In genomic region chr4:6750302-6751221, GRCh38 we compare ENCODE assay signal across 15 cellular contexts. TPM values are rescaled to one million over a fixed set of nuclear protein-coding genes. Genes with fewer than 3 reads are reported as not detected.
DNase-seq lines count a peak whose midpoint lies in the region; ATAC-seq and TF ChIP-seq lines count a peak whose summit lies in the region.
"Had no signal": no experiment of that assay in that cellular context is flagged by ENCODE, and none has a peak within 500 bp of the region (broad histone marks: within the 10 kb centered on the region; RNA-seq: fewer than 3 reads in every experiment).

No MANE protein-coding gene starts in this region.

- no peaks in the 10 kb centered on the region for H3K9me3 Mint-ChIP-seq in activated T-helper 17 cell treated with anti-CD3 and anti-CD28 coated beads, Interleukin-2, amount 50 U/mL, for 72 hours

- peak overlapping the region; percentile 69 for H3K27ac Mint-ChIP-seq in activated T-helper 17 cell treated with anti-CD3 and anti-CD28 coated beads, Interleukin-2, amount 50 U/mL, for 72 hours

- H3K9me3 ChIP-seq in breast epithelium: no peaks in the 10 kb centered on the region
- no peaks in the 10 kb centered on the region for H3K9me3 ChIP-seq in mammary epithelial cell (replicated peaks; ENCODE audit: insufficient read depth, low read length)
- no peaks in the 10 kb centered on the region for H3K9me3 ChIP-seq in liver (ENCODE audit: control insufficient read depth in 4 of 4, low read length in 3 of 4)
- H3K9me3 ChIP-seq: body of pancreas had no signal

- TF ChIP-seq CTCF in breast epithelium (IDR thresholded peaks at IDR 0.05) (no peak), mammary epithelial cell (conservative IDR thresholded peaks at IDR 0.05 in 1 of 2, IDR thresholded peaks at IDR 0.05 in 1 of 2; ENCODE audit: extremely low read depth in 1 of 2, insufficient read depth in 1 of 2, low read depth in 1 of 2, low read length in 2 of 2) (no peak), liver (IDR thresholded peaks at IDR 0.05; ENCODE audit: low read depth, low read length, missing input control) (no peak)

- intact Hi-C loops in breast epithelium (cut with DNase I; ENCODE audit: low total_unique reads) (no loop called here), mammary epithelial cell (cut with micrococcal nuclease) (no loop called here)

- peaks cover 19 to 27% of the 10 kb centered on the region in 2 donors for H3K4me1 ChIP-seq in breast epithelium
- H3K4me1 ChIP-seq in mammary epithelial cell (ENCODE audit: insufficient read depth, low read length): peaks cover 37% of the 10 kb centered on the region
- H3K4me1 ChIP-seq in liver (ENCODE audit: control insufficient read depth in 4 of 4, insufficient read depth in 4 of 4, low read length in 3 of 4): peaks cover 33 to 90% (median 80%) of the 10 kb centered on the region in 4 donors
- H3K4me1 ChIP-seq in urinary bladder (ENCODE audit: insufficient read depth): no peaks in the 10 kb centered on the region

- TF ChIP-seq RAD21 in liver (IDR thresholded peaks at IDR 0.05): no peak

- H2AFZ ChIP-seq in mammary epithelial cell (ENCODE audit: low read depth, low read length): no peak overlapping the region

- no peak overlapping the region for H3K4me2 ChIP-seq in mammary epithelial cell (ENCODE audit: insufficient read depth, low read depth, low read length)
- H3K4me2 ChIP-seq: smooth muscle cell had no signal

- H3K27ac ChIP-seq in breast epithelium: peak overlapping the region; percentile 79 to 89
- H3K27ac ChIP-seq in mammary epithelial cell (ENCODE audit: insufficient read depth, low read depth, low read length): no peak overlapping the region
- H3K27ac ChIP-seq in liver (ENCODE audit: low read depth in 1 of 2, low read length in 2 of 2): peak overlapping the region; percentile 85 to 90
- H3K27ac ChIP-seq in urinary bladder (ENCODE audit: low read depth): peak overlapping the region; percentile 30

- H3K4me3 Mint-ChIP-seq in activated T-helper 17 cell treated with anti-CD3 and anti-CD28 coated beads, Interleukin-2, amount 50 U/mL, for 72 hours: no peak overlapping the region

- H3K9ac ChIP-seq in mammary epithelial cell (ENCODE audit: insufficient read depth, low read length): no peak overlapping the region
- H3K9ac ChIP-seq in liver (ENCODE audit: low read depth in 1 of 2, low read length in 2 of 2): peak overlapping the region in 1 of 2 donors; percentile 81

- no peak for ATAC-seq in activated T-helper 17 cell treated with anti-CD3 and anti-CD28 coated beads, Interleukin-2, amount 50 U/mL, for 72 hours (replicated peaks)
- no peak for ATAC-seq in HG03520 (IDR thresholded peaks at IDR 0.05; ENCODE audit: unreplicated experiment)
- ATAC-seq: body of pancreas had no signal

- no peaks in the 10 kb centered on the region for H3K79me2 ChIP-seq in mammary epithelial cell (ENCODE audit: insufficient read depth, low read length)

- H3K36me3 ChIP-seq in breast epithelium: no peaks in the 10 kb centered on the region
- H3K36me3 ChIP-seq in mammary epithelial cell (ENCODE audit: insufficient read depth, low read length): no peaks in the 10 kb centered on the region
- H3K36me3 ChIP-seq in liver (ENCODE audit: control insufficient read depth in 4 of 4, insufficient read depth in 3 of 4, low read depth in 1 of 4, low read length in 3 of 4): no peaks in the 10 kb centered on the region
- no peaks in the 10 kb centered on the region for H3K36me3 ChIP-seq in urinary bladder (ENCODE audit: insufficient read depth)

- peaks cover 6% of the 10 kb centered on the region for H3K4me1 Mint-ChIP-seq in activated T-helper 17 cell treated with anti-CD3 and anti-CD28 coated beads, Interleukin-2, amount 50 U/mL, for 72 hours

- H4K20me1 ChIP-seq in mammary epithelial cell (ENCODE audit: insufficient read depth, low read length): no peaks in the 10 kb centered on the region

- dilution Hi-C loops in mammary epithelial cell (cut with HindIII; ENCODE audit: low sequenced_read_pairs): no loop called here

- no TSS peak for BruUV-seq in mammary epithelial cell (replicated peaks; lab: Mats Ljungman, UMichigan)

- H3K27me3 ChIP-seq in breast epithelium (no peaks in the 10 kb centered on the region), mammary epithelial cell (ENCODE audit: insufficient read depth, low read length) (no peaks in the 10 kb centered on the region), liver (ENCODE audit: control insufficient read depth in 4 of 4, insufficient read depth in 4 of 4, low read length in 3 of 4) (no peaks in the 10 kb centered on the region)
- H3K27me3 ChIP-seq: body of pancreas had no signal

- WGBS in mammary epithelial cell (ENCODE audit: low coverage, missing lambda C conversion rate): 79% methylated on average over 12 of the region's 23 CpGs
- 51% methylated on average over 23 of the region's 23 CpGs for WGBS in liver
- WGBS in urinary bladder: 84% methylated on average over 23 of the region's 23 CpGs

- peak; percentile 69 to 78 for DNase-seq in breast epithelium (ENCODE audit: low spot score in 2 of 2)
- DNase-seq in mammary epithelial cell: no peak
- no peak for DNase-seq in dermis blood vessel endothelial cell
- no peak for DNase-seq in SHP77 treated with DMSO at 0.1 percent for 48 hours (lab: John Stamatoyannopoulos, UW)
- DNase-seq: activated CD4-positive, alpha-beta T cell treated with anti-CD3 and anti-CD28 coated beads for 1 hour; body of pancreas; DND-41; NCI-H1092; NCI-H2227 treated with DMSO at 0.1 percent for 48 hours; SW 1271 had no signal

- in situ Hi-C loops in mammary epithelial cell (cut with MboI; ENCODE audit: low sequenced_read_pairs in 2 of 2): no loop called here

- H3K36me3 Mint-ChIP-seq in activated T-helper 17 cell treated with anti-CD3 and anti-CD28 coated beads, Interleukin-2, amount 50 U/mL, for 72 hours (ENCODE audit: low read depth): no peaks in the 10 kb centered on the region

- H3K4me3 ChIP-seq in breast epithelium (no peak overlapping the region), mammary epithelial cell (replicated peaks in 1 of 3; ENCODE audit: insufficient read depth in 1 of 3, low read depth in 2 of 3, low read length in 3 of 3) (no peak overlapping the region), liver (ENCODE audit: low read depth in 1 of 3, low read length in 3 of 3) (no peak overlapping the region), urinary bladder (ENCODE audit: low read depth, low read length) (no peak overlapping the region)
- H3K4me3 ChIP-seq: body of pancreas, smooth muscle cell had no signal

- CTCF ChIA-PET in mammary epithelial cell (lab: Charles Lee; ENCODE audit: low non-redundant PET): no interaction called here

- H3K27me3 Mint-ChIP-seq in activated T-helper 17 cell treated with anti-CD3 and anti-CD28 coated beads, Interleukin-2, amount 50 U/mL, for 72 hours: no peaks in the 10 kb centered on the region

- no peak for TF ChIP-seq POLR2A in breast epithelium (IDR thresholded peaks at IDR 0.05)

TF ChIP-seq in liver, 16 proteins besides CTCF, POLR2A, EP300 and RAD21:
- TF ChIP-seq EGR1 (IDR thresholded peaks at IDR 0.05; ENCODE audit: low read depth in 2 of 2) (no peak), SP1 (IDR thresholded peaks at IDR 0.05) (peak; percentile 7), HNF4A (conservative IDR thresholded peaks at IDR 0.05) (peak; percentile 54 to 65)

RNA-seq across cellular contexts. Expression of gene KIAA0232, which starts 32.0 kb away (rescaled TPM):
- total RNA-seq in breast epithelium: 10 to 100 TPM; 31.5 to 40.8 (median 31.7) TPM
- 10 to 100 TPM; 20.0 to 37.5 TPM for total RNA-seq in mammary epithelial cell
- polyA plus RNA-seq in mammary epithelial cell: 6.7 TPM
- 11.6 TPM for polyA minus RNA-seq in mammary epithelial cell
- total RNA-seq in activated T-helper 17 cell treated with anti-CD3 and anti-CD28 coated beads, Interleukin-2, amount 50 U/mL, for 72 hours: 10 to 100 TPM in 1 of 2 donors, 1 to 10 TPM in 1; 9.4 to 10.5 TPM
- total RNA-seq in liver: 10 to 100 TPM; 25.5 to 34.4 TPM
- polyA plus RNA-seq in liver: 10 to 100 TPM in 1 of 2 donors, 1 to 10 TPM in 1; 8.9 to 11.4 TPM
- 32.8 TPM for total RNA-seq in urinary bladder
- 18.8 TPM for polyA plus RNA-seq in urinary bladder
- 16.7 and 20.1 TPM in 2 replicates for total RNA-seq in dermis blood vessel endothelial cell

RNA-seq across cellular contexts. Expression of gene BLOC1S4, which starts 34.6 kb away (rescaled TPM):
- total RNA-seq in breast epithelium (10 to 100 TPM; 18.9 to 23.6 (median 19.8) TPM), mammary epithelial cell (10 to 100 TPM; 14.1 to 15.3 TPM), liver (1 to 10 TPM; 4.9 to 7.7 TPM), urinary bladder (5.6 TPM), dermis blood vessel endothelial cell (13.7 and 17.0 TPM in 2 replicates)
- polyA plus RNA-seq in mammary epithelial cell (14.7 TPM), liver (1 to 10 TPM; 5.0 to 5.8 TPM), urinary bladder (12.4 TPM)
- 0.26 TPM for polyA minus RNA-seq in mammary epithelial cell
- total RNA-seq in activated T-helper 17 cell treated with anti-CD3 and anti-CD28 coated beads, Interleukin-2, amount 50 U/mL, for 72 hours: 10 to 100 TPM; 15.9 to 17.7 TPM

RNA-seq across cellular contexts. Expression of gene MRFAP1L1, which starts 40.9 kb away (rescaled TPM):
- total RNA-seq in breast epithelium (10 to 100 TPM; 48.0 to 78.0 (median 70.1) TPM), mammary epithelial cell (10 to 100 TPM; 34.0 to 35.9 TPM), liver (10 to 100 TPM; 30.2 to 41.8 TPM), urinary bladder (56.0 TPM), dermis blood vessel endothelial cell (62.2 and 68.9 TPM in 2 replicates)
- polyA plus RNA-seq in mammary epithelial cell (38.6 TPM), liver (10 to 100 TPM; 29.8 to 31.2 TPM), urinary bladder (73.1 TPM)
- 12.8 TPM for polyA minus RNA-seq in mammary epithelial cell
- 10 to 100 TPM; 35.8 to 53.6 TPM for total RNA-seq in activated T-helper 17 cell treated with anti-CD3 and anti-CD28 coated beads, Interleukin-2, amount 50 U/mL, for 72 hours

RNA-seq across cellular contexts. Expression of gene S100P, which starts 56.9 kb away (rescaled TPM):
- total RNA-seq in breast epithelium (under 1 TPM in 2 of 3 donors, not detected in 1; 0.29 to 0.98 TPM), mammary epithelial cell (under 1 TPM in 1 of 2 donors, not detected in 1; 0.17 TPM), liver (1 to 10 TPM in 1 of 2 donors, under 1 TPM in 1; 0.42 to 3.1 TPM), urinary bladder (88.9 TPM), dermis blood vessel endothelial cell (not detected in 2 replicates)
- polyA plus RNA-seq in mammary epithelial cell (0.77 TPM), liver (1 to 10 TPM; 1.7 to 2.9 TPM), urinary bladder (203 TPM)
- polyA minus RNA-seq in mammary epithelial cell: not detected
- 1 to 10 TPM in 1 of 2 donors, under 1 TPM in 1; 0.87 to 2.5 TPM for total RNA-seq in activated T-helper 17 cell treated with anti-CD3 and anti-CD28 coated beads, Interleukin-2, amount 50 U/mL, for 72 hours

Comparison
In these comparisons a context has a peak if more than half of its experiments do, and no peak if none do; other contexts are left out.
1. DNase-seq: peak in breast epithelium (2 of 2); none in mammary epithelial cell (single experiment), dermis blood vessel endothelial cell (single experiment) and SHP77 treated with DMSO at 0.1 percent for 48 hours (single experiment).